ENCODE assay signal across 18 cellular contexts in genomic region chr22:19183216-19183615, GRCh38. TPM values are rescaled to one million over a fixed set of nuclear protein-coding genes. Genes with fewer than 3 reads are reported as not detected.
DNase-seq lines count a peak whose midpoint lies in the region; ATAC-seq and TF ChIP-seq lines count a peak whose summit lies in the region.
"Had no signal": no experiment of that assay in that cellular context is flagged by ENCODE, and none has a peak within 500 bp of the region (broad histone marks: within the 10 kb centered on the region; RNA-seq: fewer than 3 reads in every experiment).

No MANE protein-coding gene starts in this region.

- peaks cover 0 to 5% of the 10 kb centered on the region in 2 donors for H3K27me3 Mint-ChIP-seq in natural killer cell treated with Interleukin-12 subunit alpha and Interleukin-12 subunit beta and Interleukin-15 and Interleukin-18, amount 100 ng/mL, for 72 hours
- H3K27me3 Mint-ChIP-seq in natural killer cell (ENCODE audit: low read depth in 2 of 2) (no peaks in the 10 kb centered on the region), memory B cell (peaks cover 2% of the 10 kb centered on the region)
- H3K27me3 Mint-ChIP-seq: B cell; CD4-positive, CD25-positive, alpha-beta regulatory T cell had no signal

- H3K27ac Mint-ChIP-seq in natural killer cell treated with Interleukin-12 subunit alpha and Interleukin-12 subunit beta and Interleukin-15 and Interleukin-18, amount 100 ng/mL, for 72 hours = no peak overlapping the region
- H3K27ac Mint-ChIP-seq in natural killer cell = no peak overlapping the region
- peak overlapping the region; percentile 46 for H3K27ac Mint-ChIP-seq in memory B cell
- H3K27ac Mint-ChIP-seq: B cell; CD8-positive, alpha-beta T cell had no signal

- ATAC-seq in natural killer cell treated with Interleukin-12 subunit alpha and Interleukin-12 subunit beta and Interleukin-15 and Interleukin-18, amount 100 ng/mL, for 72 hours = no peak
- ATAC-seq in natural killer cell = no peak
- no peak for ATAC-seq in memory B cell (ENCODE audit: low read depth)
- ATAC-seq: CD8-positive, alpha-beta T cell; GM12878; HCT116 had no signal

- no peak for TF ChIP-seq CTCF in natural killer cell (IDR thresholded peaks at IDR 0.05)

- H3K4me3 Mint-ChIP-seq in natural killer cell treated with Interleukin-12 subunit alpha and Interleukin-12 subunit beta and Interleukin-15 and Interleukin-18, amount 100 ng/mL, for 72 hours = no peak overlapping the region
- H3K4me3 Mint-ChIP-seq in natural killer cell = no peak overlapping the region
- H3K4me3 Mint-ChIP-seq in memory B cell = no peak overlapping the region
- H3K4me3 Mint-ChIP-seq: B cell; CD8-positive, alpha-beta T cell; H9 had no signal

- H3K4me1 Mint-ChIP-seq in natural killer cell treated with Interleukin-12 subunit alpha and Interleukin-12 subunit beta and Interleukin-15 and Interleukin-18, amount 100 ng/mL, for 72 hours (ENCODE audit: low read depth in 2 of 2) = peaks cover 0 to 16% of the 10 kb centered on the region in 2 donors
- H3K4me1 Mint-ChIP-seq in natural killer cell = peaks cover 6 to 7% of the 10 kb centered on the region in 2 donors
- H3K4me1 Mint-ChIP-seq in memory B cell = peaks cover 9% of the 10 kb centered on the region

- H3K9me3 Mint-ChIP-seq in natural killer cell treated with Interleukin-12 subunit alpha and Interleukin-12 subunit beta and Interleukin-15 and Interleukin-18, amount 100 ng/mL, for 72 hours = no peaks in the 10 kb centered on the region
- H3K9me3 Mint-ChIP-seq in natural killer cell (no peaks in the 10 kb centered on the region), memory B cell (no peaks in the 10 kb centered on the region)
- H3K9me3 Mint-ChIP-seq: CD8-positive, alpha-beta T cell; H9 had no signal

- intact Hi-C loops in natural killer cell (cut with micrococcal nuclease) = no loop called here
- intact Hi-C loops in posterior vena cava (cut with DNase I) = no loop called here

- DNase-seq in natural killer cell treated with Interleukin-12 subunit alpha and Interleukin-12 subunit beta and Interleukin-15 and Interleukin-18, amount 100 ng/mL, for 72 hours (ENCODE audit: low spot score) = peak; percentile 51
- DNase-seq in natural killer cell = no peak
- no peak for DNase-seq in memory B cell (ENCODE audit: low spot score in 2 of 2)
- DNase-seq in posterior vena cava (ENCODE audit: low spot score) = peak; percentile 66
- no peak for DNase-seq in GF-D8 (lab: John Stamatoyannopoulos, UW)
- no peak for DNase-seq in inferior parietal cortex (ENCODE audit: extremely low spot score)
- DNase-seq in SW 1271 (lab: John Stamatoyannopoulos, UW) = no peak
- DNase-seq: Caco-2; CD4-positive, CD25-positive, alpha-beta regulatory T cell; CD8-positive, alpha-beta T cell; DMS153; DND-41; GM23248; H9 had no signal

- H3K36me3 Mint-ChIP-seq in natural killer cell treated with Interleukin-12 subunit alpha and Interleukin-12 subunit beta and Interleukin-15 and Interleukin-18, amount 100 ng/mL, for 72 hours = no peaks in the 10 kb centered on the region
- H3K36me3 Mint-ChIP-seq in natural killer cell (no peaks in the 10 kb centered on the region), memory B cell (no peaks in the 10 kb centered on the region)
- H3K36me3 Mint-ChIP-seq: CD4-positive, CD25-positive, alpha-beta regulatory T cell had no signal

RNA-seq across cellular contexts. Expression of gene SLC25A1, which starts 4.7 kb away (rescaled TPM):
- 10 to 100 TPM; 44.5 to 44.7 TPM for total RNA-seq in natural killer cell treated with Interleukin-12 subunit alpha and Interleukin-12 subunit beta and Interleukin-15 and Interleukin-18, amount 100 ng/mL, for 72 hours
- total RNA-seq in natural killer cell (10 to 100 TPM; 24.8 to 29.6 (median 26.9) TPM), posterior vena cava (10 to 100 TPM; 46.2 to 47.8 TPM)

RNA-seq across cellular contexts. Expression of gene GSC2, which starts 33.1 kb away (rescaled TPM):
- not detected for total RNA-seq in natural killer cell treated with Interleukin-12 subunit alpha and Interleukin-12 subunit beta and Interleukin-15 and Interleukin-18, amount 100 ng/mL, for 72 hours
- total RNA-seq in natural killer cell (not detected), posterior vena cava (not detected)
- total RNA-seq: B cell; Caco-2; CD4-positive, CD25-positive, alpha-beta regulatory T cell; CD8-positive, alpha-beta T cell; GM12878; GM23248; H4 had no signal

RNA-seq across cellular contexts. Expression of gene ESS2, which starts 38.8 kb away (rescaled TPM):
- total RNA-seq in natural killer cell treated with Interleukin-12 subunit alpha and Interleukin-12 subunit beta and Interleukin-15 and Interleukin-18, amount 100 ng/mL, for 72 hours = 10 to 100 TPM; 30.0 to 38.6 TPM
- total RNA-seq in natural killer cell (10 to 100 TPM; 47.6 to 51.6 (median 47.7) TPM), posterior vena cava (10 to 100 TPM; 10.2 to 11.5 TPM)

RNA-seq across cellular contexts. Expression of gene TSSK2, which starts 52.1 kb away (rescaled TPM):
- under 1 TPM in 1 of 2 donors, not detected in 1; 0.39 TPM for total RNA-seq in natural killer cell treated with Interleukin-12 subunit alpha and Interleukin-12 subunit beta and Interleukin-15 and Interleukin-18, amount 100 ng/mL, for 72 hours
- total RNA-seq in natural killer cell = not detected
- total RNA-seq in posterior vena cava = not detected
- total RNA-seq: B cell; Caco-2; CD4-positive, CD25-positive, alpha-beta regulatory T cell; GM23248; H4; H9 had no signal

Comparison
In these comparisons a context has a peak if more than half of its experiments do, and no peak if none do; other contexts are left out.
1. DNase-seq: peak in natural killer cell treated with Interleukin-12 subunit alpha and Interleukin-12 subunit beta and Interleukin-15 and Interleukin-18, amount 100 ng/mL, for 72 hours (single experiment) and posterior vena cava (single experiment); none in natural killer cell (single experiment), memory B cell (0 of 2), GF-D8 (single experiment), inferior parietal cortex (single experiment) and SW 1271 (0 of 2).